ENCODE assay signal across 1 cellular context in the genomic region with DNA sequence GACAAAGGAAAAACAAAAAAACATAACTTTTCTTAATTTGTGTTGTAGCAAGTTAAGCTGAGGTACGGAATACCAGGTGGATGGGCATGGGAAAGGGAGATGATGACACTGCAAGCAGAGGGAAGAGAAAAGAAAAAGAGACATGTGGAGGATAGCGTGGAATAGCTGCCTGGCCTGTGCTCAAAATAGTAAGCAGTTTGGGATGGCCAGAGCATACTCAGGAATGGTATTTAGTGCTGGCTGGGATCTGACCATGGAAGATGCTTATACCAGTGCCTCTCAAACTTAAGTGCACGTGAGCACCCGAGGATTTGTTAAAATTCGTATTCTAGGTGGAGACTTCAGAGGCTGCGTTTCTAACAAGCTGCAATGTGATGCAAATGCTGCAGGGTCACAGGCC.
TF ChIP-seq lines count a peak whose summit lies in the region.

No MANE protein-coding gene starts in this region.

TF ChIP-seq in WTC11, 78 proteins besides CTCF, POLR2A, EP300 and RAD21 (continued from another document):
- TF ChIP-seq, protein P1, sequence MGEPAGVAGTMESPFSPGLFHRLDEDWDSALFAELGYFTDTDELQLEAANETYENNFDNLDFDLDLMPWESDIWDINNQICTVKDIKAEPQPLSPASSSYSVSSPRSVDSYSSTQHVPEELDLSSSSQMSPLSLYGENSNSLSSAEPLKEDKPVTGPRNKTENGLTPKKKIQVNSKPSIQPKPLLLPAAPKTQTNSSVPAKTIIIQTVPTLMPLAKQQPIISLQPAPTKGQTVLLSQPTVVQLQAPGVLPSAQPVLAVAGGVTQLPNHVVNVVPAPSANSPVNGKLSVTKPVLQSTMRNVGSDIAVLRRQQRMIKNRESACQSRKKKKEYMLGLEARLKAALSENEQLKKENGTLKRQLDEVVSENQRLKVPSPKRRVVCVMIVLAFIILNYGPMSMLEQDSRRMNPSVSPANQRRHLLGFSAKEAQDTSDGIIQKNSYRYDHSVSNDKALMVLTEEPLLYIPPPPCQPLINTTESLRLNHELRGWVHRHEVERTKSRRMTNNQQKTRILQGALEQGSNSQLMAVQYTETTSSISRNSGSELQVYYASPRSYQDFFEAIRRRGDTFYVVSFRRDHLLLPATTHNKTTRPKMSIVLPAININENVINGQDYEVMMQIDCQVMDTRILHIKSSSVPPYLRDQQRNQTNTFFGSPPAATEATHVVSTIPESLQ (CRISPR knock-in tag; IDR thresholded peaks at IDR 0.05): no peak
